In the genomic region with DNA sequence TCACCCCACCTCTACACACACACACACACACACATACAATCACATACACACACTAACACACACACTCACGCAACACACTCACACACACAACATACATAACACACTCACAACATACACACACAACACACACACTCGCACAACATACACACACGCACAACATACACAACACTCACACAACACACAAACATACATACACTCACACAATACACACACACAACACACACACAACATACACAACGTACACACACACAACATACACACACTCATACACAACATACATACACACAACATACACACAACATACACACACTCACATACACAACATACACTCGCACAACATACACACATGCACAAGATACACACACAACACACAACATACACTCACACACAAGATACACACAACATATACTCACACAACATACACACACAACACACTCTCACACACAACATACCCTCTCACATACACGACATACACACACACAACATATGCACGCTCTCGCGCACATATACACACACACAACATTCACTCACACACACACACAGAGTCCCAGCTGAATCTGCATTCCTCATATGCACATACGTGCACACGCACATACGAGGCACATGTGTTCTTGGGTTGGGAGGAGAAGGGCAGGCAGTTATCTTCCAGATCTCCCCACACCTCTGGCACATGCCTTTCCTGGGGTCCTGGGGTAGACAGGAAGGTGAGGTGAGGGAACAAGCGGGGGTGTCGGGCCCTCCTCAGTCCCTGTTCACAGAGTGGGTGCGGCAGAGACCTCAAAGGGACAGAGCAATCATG, we compare ENCODE assay signal across 1 cellular context.
TF ChIP-seq lines count a peak whose summit lies in the region.

No MANE protein-coding gene starts in this region.

TF ChIP-seq in HepG2, 621 proteins besides CTCF, POLR2A, EP300 and RAD21 (continued from another document and continues in another):
- TF ChIP-seq ZNF770 (CRISPR knock-in tag; IDR thresholded peaks at IDR 0.05) (no peak), REL (CRISPR knock-in tag; conservative IDR thresholded peaks at IDR 0.05) (peak; percentile 65; the same call in 1 of the 2 replicates), POGK (CRISPR knock-in tag; conservative IDR thresholded peaks at IDR 0.05) (no peak), CBFB (CRISPR knock-in tag; IDR thresholded peaks at IDR 0.05) (no peak), CEBPZ (IDR thresholded peaks at IDR 0.05; ENCODE audit: low read length) (no peak), RORA (CRISPR knock-in tag; IDR thresholded peaks at IDR 0.05) (no peak), HNRNPH1 (optimal IDR thresholded peaks at IDR 0.05; ENCODE audit: low read depth, low read length) (no peak), ZNF841 (CRISPR knock-in tag; IDR thresholded peaks at IDR 0.05; ENCODE audit: borderline replicate concordance) (peak; percentile 40; the same call in 1 of the 2 replicates), KDM4B (CRISPR knock-in tag; IDR thresholded peaks at IDR 0.05) (no peak), TAF15 (IDR thresholded peaks at IDR 0.05; ENCODE audit: low read depth, low read length, poor library complexity, severe bottlenecking) (no peak), GABPB1 (CRISPR knock-in tag; IDR thresholded peaks at IDR 0.05) (no peak), ZNF567 (CRISPR knock-in tag; IDR thresholded peaks at IDR 0.05; ENCODE audit: borderline replicate concordance) (peak; percentile 84; the same call in 1 of the 2 replicates), GTF2F1 (IDR thresholded peaks at IDR 0.05; ENCODE audit: low read length) (no peak), DMAP1 (CRISPR knock-in tag; IDR thresholded peaks at IDR 0.05) (no peak; the same call in 1 of the 2 replicates), CEBPG (CRISPR knock-in tag; IDR thresholded peaks at IDR 0.05) (no peak), ZNF646 (CRISPR knock-in tag; IDR thresholded peaks at IDR 0.05) (peak; percentile 100), RNF2 (conservative IDR thresholded peaks at IDR 0.05; ENCODE audit: low read depth) (no peak), NCOA1 (CRISPR knock-in tag; IDR thresholded peaks at IDR 0.05) (no peak), POLR2G (IDR thresholded peaks at IDR 0.05; ENCODE audit: low read depth, low read length) (no peak), CHD2 (IDR thresholded peaks at IDR 0.05; ENCODE audit: low read depth, low read length) (no peak), SOX6 (IDR thresholded peaks at IDR 0.05) (0 out of 2 replicates have a peak, but pooled peaks have one; percentile 51), SOX6 (CRISPR knock-in tag; IDR thresholded peaks at IDR 0.05) (no peak), EEA1 (CRISPR knock-in tag; IDR thresholded peaks at IDR 0.05; ENCODE audit: borderline replicate concordance) (peak; percentile 50; the same call in 1 of the 2 replicates), FLYWCH1 (CRISPR knock-in tag; IDR thresholded peaks at IDR 0.05) (no peak), ZNF589 (CRISPR knock-in tag; conservative IDR thresholded peaks at IDR 0.05) (peak; percentile 81), ZC3H4 (CRISPR knock-in tag; IDR thresholded peaks at IDR 0.05; ENCODE audit: borderline replicate concordance) (no peak)
- TF ChIP-seq, protein P1, sequence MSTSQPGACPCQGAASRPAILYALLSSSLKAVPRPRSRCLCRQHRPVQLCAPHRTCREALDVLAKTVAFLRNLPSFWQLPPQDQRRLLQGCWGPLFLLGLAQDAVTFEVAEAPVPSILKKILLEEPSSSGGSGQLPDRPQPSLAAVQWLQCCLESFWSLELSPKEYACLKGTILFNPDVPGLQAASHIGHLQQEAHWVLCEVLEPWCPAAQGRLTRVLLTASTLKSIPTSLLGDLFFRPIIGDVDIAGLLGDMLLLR (CRISPR knock-in tag; IDR thresholded peaks at IDR 0.05) = no peak
- TF ChIP-seq, protein P2, sequence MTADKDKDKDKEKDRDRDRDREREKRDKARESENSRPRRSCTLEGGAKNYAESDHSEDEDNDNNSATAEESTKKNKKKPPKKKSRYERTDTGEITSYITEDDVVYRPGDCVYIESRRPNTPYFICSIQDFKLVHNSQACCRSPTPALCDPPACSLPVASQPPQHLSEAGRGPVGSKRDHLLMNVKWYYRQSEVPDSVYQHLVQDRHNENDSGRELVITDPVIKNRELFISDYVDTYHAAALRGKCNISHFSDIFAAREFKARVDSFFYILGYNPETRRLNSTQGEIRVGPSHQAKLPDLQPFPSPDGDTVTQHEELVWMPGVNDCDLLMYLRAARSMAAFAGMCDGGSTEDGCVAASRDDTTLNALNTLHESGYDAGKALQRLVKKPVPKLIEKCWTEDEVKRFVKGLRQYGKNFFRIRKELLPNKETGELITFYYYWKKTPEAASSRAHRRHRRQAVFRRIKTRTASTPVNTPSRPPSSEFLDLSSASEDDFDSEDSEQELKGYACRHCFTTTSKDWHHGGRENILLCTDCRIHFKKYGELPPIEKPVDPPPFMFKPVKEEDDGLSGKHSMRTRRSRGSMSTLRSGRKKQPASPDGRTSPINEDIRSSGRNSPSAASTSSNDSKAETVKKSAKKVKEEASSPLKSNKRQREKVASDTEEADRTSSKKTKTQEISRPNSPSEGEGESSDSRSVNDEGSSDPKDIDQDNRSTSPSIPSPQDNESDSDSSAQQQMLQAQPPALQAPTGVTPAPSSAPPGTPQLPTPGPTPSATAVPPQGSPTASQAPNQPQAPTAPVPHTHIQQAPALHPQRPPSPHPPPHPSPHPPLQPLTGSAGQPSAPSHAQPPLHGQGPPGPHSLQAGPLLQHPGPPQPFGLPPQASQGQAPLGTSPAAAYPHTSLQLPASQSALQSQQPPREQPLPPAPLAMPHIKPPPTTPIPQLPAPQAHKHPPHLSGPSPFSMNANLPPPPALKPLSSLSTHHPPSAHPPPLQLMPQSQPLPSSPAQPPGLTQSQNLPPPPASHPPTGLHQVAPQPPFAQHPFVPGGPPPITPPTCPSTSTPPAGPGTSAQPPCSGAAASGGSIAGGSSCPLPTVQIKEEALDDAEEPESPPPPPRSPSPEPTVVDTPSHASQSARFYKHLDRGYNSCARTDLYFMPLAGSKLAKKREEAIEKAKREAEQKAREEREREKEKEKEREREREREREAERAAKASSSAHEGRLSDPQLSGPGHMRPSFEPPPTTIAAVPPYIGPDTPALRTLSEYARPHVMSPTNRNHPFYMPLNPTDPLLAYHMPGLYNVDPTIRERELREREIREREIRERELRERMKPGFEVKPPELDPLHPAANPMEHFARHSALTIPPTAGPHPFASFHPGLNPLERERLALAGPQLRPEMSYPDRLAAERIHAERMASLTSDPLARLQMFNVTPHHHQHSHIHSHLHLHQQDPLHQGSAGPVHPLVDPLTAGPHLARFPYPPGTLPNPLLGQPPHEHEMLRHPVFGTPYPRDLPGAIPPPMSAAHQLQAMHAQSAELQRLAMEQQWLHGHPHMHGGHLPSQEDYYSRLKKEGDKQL (CRISPR knock-in tag; IDR thresholded peaks at IDR 0.05; ENCODE audit: low read depth) = no peak
- TF ChIP-seq, protein P3, sequence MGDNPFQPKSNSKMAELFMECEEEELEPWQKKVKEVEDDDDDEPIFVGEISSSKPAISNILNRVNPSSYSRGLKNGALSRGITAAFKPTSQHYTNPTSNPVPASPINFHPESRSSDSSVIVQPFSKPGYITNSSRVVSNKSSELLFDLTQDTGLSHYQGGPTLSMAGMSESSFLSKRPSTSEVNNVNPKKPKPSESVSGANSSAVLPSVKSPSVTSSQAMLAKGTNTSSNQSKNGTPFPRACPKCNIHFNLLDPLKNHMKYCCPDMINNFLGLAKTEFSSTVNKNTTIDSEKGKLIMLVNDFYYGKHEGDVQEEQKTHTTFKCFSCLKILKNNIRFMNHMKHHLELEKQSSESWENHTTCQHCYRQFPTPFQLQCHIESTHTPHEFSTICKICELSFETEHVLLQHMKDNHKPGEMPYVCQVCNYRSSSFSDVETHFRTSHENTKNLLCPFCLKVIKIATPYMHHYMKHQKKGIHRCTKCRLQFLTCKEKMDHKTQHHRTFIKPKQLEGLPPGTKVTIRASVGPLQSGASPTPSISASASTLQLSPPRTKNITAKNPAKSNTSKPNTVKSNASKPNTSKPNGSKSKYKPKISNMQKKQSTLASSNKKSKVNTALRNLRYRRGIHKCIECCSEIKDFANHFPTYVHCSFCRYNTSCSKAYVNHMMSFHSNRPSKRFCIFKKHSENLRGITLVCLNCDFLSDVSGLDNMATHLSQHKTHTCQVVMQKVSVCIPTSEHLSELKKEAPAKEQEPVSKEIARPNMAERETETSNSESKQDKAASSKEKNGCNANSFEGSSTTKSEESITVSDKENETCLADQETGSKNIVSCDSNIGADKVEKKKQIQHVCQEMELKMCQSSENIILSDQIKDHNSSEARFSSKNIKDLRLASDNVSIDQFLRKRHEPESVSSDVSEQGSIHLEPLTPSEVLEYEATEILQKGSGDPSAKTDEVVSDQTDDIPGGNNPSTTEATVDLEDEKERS (CRISPR knock-in tag; IDR thresholded peaks at IDR 0.05) = no peak
